Comparison of ENCODE assay signal across 23 cellular contexts in the genomic region with DNA sequence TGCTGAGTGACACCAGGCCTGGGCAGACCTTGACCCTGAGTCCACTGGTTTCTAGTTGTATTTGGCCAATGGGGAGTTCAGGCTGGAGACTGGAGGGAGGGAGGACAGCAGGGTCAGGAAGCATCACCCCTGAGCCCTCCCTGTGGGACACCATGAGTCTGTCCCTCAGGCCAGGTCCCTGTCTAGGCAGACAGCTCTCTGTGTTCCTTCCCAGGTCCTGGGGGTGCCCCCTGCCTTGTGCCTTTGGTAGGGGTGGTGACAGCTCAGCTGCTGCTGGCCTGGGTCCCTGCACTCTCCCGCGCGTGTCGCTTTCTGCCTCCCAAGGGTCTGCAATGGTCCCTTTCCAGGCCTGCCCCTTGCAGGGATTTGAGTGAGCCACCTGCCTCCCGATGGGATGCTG.
"Had no signal": no experiment of that assay in that cellular context is flagged by ENCODE, and none has a peak within 500 bp of the region (broad histone marks: within the 10 kb centered on the region; RNA-seq: fewer than 3 reads in every experiment).

No MANE protein-coding gene starts in this region.

- H3K4me1 ChIP-seq: breast epithelium, psoas muscle had no signal

- H3K27ac ChIP-seq: breast epithelium, epithelial cell of prostate, gastroesophageal sphincter, heart right ventricle, neural progenitor cell, psoas muscle, skin epidermis, tibial artery had no signal

- H2AFZ ChIP-seq: neural progenitor cell had no signal

- H3K9me3 ChIP-seq: mucosa of descending colon, psoas muscle had no signal

- H3K27me3 ChIP-seq: neural progenitor cell had no signal

- H3K4me2 ChIP-seq: neural progenitor cell had no signal

- FAIRE-seq: astrocyte, TTC549 had no signal

- ATAC-seq: activated naive CD4-positive, alpha-beta T cell treated with anti-CD3 and anti-CD28 coated beads, Interleukin-2, amount 50 U/mL, for 72 hours; activated T-helper 17 cell treated with anti-CD3 and anti-CD28 coated beads, Interleukin-2, amount 50 U/mL, for 72 hours; gastroesophageal sphincter; mucosa of descending colon; psoas muscle; right cardiac atrium; stimulated activated effector memory CD8-positive, alpha-beta T cell treated with anti-CD3 and anti-CD28 coated beads, Interleukin-12 subunit alpha, Interleukin-12 subunit beta, amount 100 ng/mL, for 72 hours; stimulated activated naive CD8-positive, alpha-beta T cell treated with anti-CD3 and anti-CD28 coated beads, Interleukin-15, amount 100 ng/mL, for 72 hours had no signal

- H3K36me3 ChIP-seq: breast epithelium, gastroesophageal sphincter, heart right ventricle, neural progenitor cell, tibial artery had no signal

- DNase-seq: activated T-cell treated with anti-CD3 and anti-CD28 coated beads, Interleukin-2, amount 50 U/mL, for 1 hour; cerebellar nuclear complex; cortex of kidney; mesenchymal stem cell; naive B cell; stimulated activated CD4-positive, alpha-beta T cell treated with anti-CD3 and anti-CD28 coated beads, Interleukin-2, amount 100 ng/mL, for 24 hours; stimulated activated naive CD8-positive, alpha-beta T cell treated with anti-CD3 and anti-CD28 coated beads, Interleukin-15, amount 100 ng/mL, for 72 hours; T-helper 1 cell; tibial artery had no signal

- H3K4me3 ChIP-seq: breast epithelium, gastroesophageal sphincter, heart right ventricle, mucosa of descending colon, neural progenitor cell, psoas muscle, skin epidermis, tibial artery had no signal

- H3K9ac ChIP-seq: neural progenitor cell had no signal
